Comparison of ENCODE assay signal across 21 cellular contexts in genomic region chr3:167662919-167663400, GRCh38. TPM values are rescaled to one million over a fixed set of nuclear protein-coding genes. Genes with fewer than 3 reads are reported as not detected.
"Had no signal": no experiment of that assay in that cellular context is flagged by ENCODE, and none has a peak within 500 bp of the region (broad histone marks: within the 10 kb centered on the region; RNA-seq: fewer than 3 reads in every experiment).

No MANE protein-coding gene starts in this region.

- H3K4me3 ChIP-seq: dorsolateral prefrontal cortex, esophagus muscularis mucosa, gastrocnemius medialis, left ventricle myocardium inferior, testis had no signal

- H3K9me3 ChIP-seq: esophagus muscularis mucosa, gastrocnemius medialis, left ventricle myocardium inferior, testis had no signal

- H3K4me1 ChIP-seq: esophagus muscularis mucosa, gastrocnemius medialis, left ventricle myocardium inferior, testis had no signal

- H3K27me3 ChIP-seq: dorsolateral prefrontal cortex, esophagus muscularis mucosa, gastrocnemius medialis, testis had no signal

- ATAC-seq: activated naive CD4-positive, alpha-beta T cell treated with anti-CD3 and anti-CD28 coated beads, Interleukin-2, amount 50 U/mL, for 72 hours; activated T-helper 17 cell treated with anti-CD3 and anti-CD28 coated beads, Interleukin-2, amount 50 U/mL, for 72 hours; effector memory CD8-positive, alpha-beta T cell; gastrocnemius medialis; naive thymus-derived CD8-positive, alpha-beta T cell; stimulated activated naive B cell treated with anti-CD40 and anti-IgM and Interleukin-4, amounts not matched to agents 10 μg/mL and 1 μg/mL and 100 μg/mL, for 72 hours; WTC11 had no signal

- DNase-seq: activated CD4-positive, alpha-beta T cell treated with anti-CD3 and anti-CD28 coated beads, Interleukin-2, amount 50 U/mL, for 4 hours; activated CD8-positive, alpha-beta memory T cell treated with anti-CD3 and anti-CD28 coated beads for 24 hours; activated CD8-positive, alpha-beta memory T cell treated with anti-CD3 and anti-CD28 coated beads, Interleukin-2, amount 50 U/mL, for 4 hours; activated T-cell treated with anti-CD3 and anti-CD28 coated beads, Interleukin-2, amount 50 U/mL, for 24 hours; dorsolateral prefrontal cortex; effector memory CD8-positive, alpha-beta T cell; gastrocnemius medialis; hippocampal formation; kidney glomerular epithelial cell; left ventricle myocardium inferior; naive thymus-derived CD8-positive, alpha-beta T cell; stimulated activated CD4-positive, alpha-beta T cell treated with anti-CD3 and anti-CD28 coated beads, Interleukin-2, amount 100 ng/mL, for 48 hours; stimulated activated CD8-positive, alpha-beta memory T cell treated with anti-CD3 and anti-CD28 coated beads, Interleukin-4, amount 100 ng/mL, for 48 hours; stimulated activated naive B cell treated with anti-CD40 and anti-IgM and Interleukin-4, amounts not matched to agents 10 μg/mL and 1 μg/mL and 100 μg/mL, for 72 hours; T-helper 9 cell; testis had no signal

- H3K27ac ChIP-seq: dorsolateral prefrontal cortex, esophagus muscularis mucosa, gastrocnemius medialis, left ventricle myocardium inferior, testis had no signal

- H3K36me3 ChIP-seq: esophagus muscularis mucosa, gastrocnemius medialis, left ventricle myocardium inferior had no signal

RNA-seq across cellular contexts. Expression of gene WDR49, which starts 9.2 kb away (rescaled TPM):
- total RNA-seq: endothelial cell of umbilical vein had no signal
- polyA plus RNA-seq: endothelial cell of umbilical vein; naive thymus-derived CD8-positive, alpha-beta T cell had no signal
